ENCODE assay signal across 8 cellular contexts in the genomic region with DNA sequence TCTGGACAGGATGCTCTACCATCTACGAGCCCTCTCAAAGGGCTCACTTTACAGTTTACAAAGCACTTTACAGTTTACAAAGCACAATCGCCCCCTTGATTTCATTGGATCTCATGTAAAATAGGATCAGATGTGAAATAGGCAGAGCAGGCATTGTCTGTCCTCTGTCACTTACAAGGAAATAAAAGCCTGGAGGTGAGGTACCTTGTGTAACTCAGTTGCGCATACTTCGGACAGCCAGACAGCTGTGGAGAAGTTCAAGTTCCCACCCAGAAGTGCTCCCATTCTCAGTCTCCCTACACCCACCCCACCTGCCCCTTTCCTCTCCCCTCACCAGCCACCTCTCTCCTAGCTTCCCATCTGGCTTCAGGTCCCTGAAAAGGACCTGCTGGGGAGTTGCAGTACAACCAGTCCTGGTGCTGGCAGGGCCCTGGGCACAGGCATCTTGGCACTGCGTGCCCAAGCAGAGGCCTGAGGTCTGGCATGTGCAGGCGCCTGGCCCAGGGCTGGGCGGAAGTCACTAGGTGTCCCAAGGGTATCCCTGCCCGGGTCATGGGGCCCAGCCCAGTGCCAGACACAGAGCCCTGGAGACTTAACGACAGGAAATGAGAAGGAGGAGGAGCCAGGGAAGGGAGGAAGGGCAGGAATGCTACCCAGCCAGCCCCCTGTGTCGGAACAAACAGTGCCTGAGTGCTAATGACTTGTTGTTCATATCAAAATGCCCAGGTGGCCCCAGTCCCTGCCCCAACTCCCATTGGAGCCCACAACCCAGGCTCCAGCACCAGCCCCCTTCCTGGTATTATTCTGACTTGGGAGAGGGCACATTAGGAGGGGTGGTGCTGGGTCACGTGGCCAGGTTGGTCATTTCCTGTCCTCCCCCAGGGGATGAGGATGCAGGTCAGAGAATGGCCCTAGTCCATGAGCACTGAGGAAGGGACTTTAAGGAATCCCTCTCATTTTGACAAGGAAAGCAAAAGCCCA. TPM values are rescaled to one million over a fixed set of nuclear protein-coding genes. Genes with fewer than 3 reads are reported as not detected.
DNase-seq lines count a peak whose midpoint lies in the region; ATAC-seq and TF ChIP-seq lines count a peak whose summit lies in the region.

No MANE protein-coding gene starts in this region.

- H3K4me3 Mint-ChIP-seq in activated naive CD4-positive, alpha-beta T cell treated with anti-CD3 and anti-CD28 coated beads, Interleukin-2, amount 10 ng/mL, durations not matched to agents 7 days and 5 days: no peak overlapping the region

- H3K27me3 ChIP-seq in uterus: no peaks in the 10 kb centered on the region

- peak in 1 of 4 experiments; percentile 12 for TF ChIP-seq CTCF in uterus (IDR thresholded peaks at IDR 0.05)

- H3K27ac ChIP-seq in cingulate gyrus (ENCODE audit: low read depth, low read length) (peak overlapping the region; percentile 98), uterus (peak overlapping the region; percentile 41 to 56)

- peaks cover 59% of the 10 kb centered on the region for H3K27me3 Mint-ChIP-seq in activated naive CD4-positive, alpha-beta T cell treated with anti-CD3 and anti-CD28 coated beads, Interleukin-2, amount 10 ng/mL, durations not matched to agents 7 days and 5 days

- H3K4me1 Mint-ChIP-seq in activated naive CD4-positive, alpha-beta T cell treated with anti-CD3 and anti-CD28 coated beads, Interleukin-2, amount 10 ng/mL, durations not matched to agents 7 days and 5 days: peaks cover 16% of the 10 kb centered on the region

- no peak overlapping the region for H3K4me3 ChIP-seq in uterus

- DNase-seq in DMS53 (lab: John Stamatoyannopoulos, UW): peak; percentile 56
- no peak for DNase-seq in DMS53 treated with DMSO at 0.1 percent for 48 hours (lab: John Stamatoyannopoulos, UW; ENCODE audit: unreplicated experiment)
- peak; percentile 52 to 68 for DNase-seq in lung microvascular endothelial cell (ENCODE audit: low read depth in 2 of 2)
- DNase-seq in uterus: peak in 1 of 2 donors; percentile 73
- no peak for DNase-seq in activated naive CD4-positive, alpha-beta T cell treated with anti-CD3 and anti-CD28 coated beads, Interleukin-2, amount 10 ng/mL, durations not matched to agents 7 days and 5 days

- H3K9me3 Mint-ChIP-seq in activated naive CD4-positive, alpha-beta T cell treated with anti-CD3 and anti-CD28 coated beads, Interleukin-2, amount 10 ng/mL, durations not matched to agents 7 days and 5 days: no peaks in the 10 kb centered on the region

- no peak for TF ChIP-seq POLR2A in uterus (IDR thresholded peaks at IDR 0.05)

- no peaks in the 10 kb centered on the region for H3K36me3 Mint-ChIP-seq in activated naive CD4-positive, alpha-beta T cell treated with anti-CD3 and anti-CD28 coated beads, Interleukin-2, amount 10 ng/mL, durations not matched to agents 7 days and 5 days

- CTCF ChIA-PET in activated naive CD4-positive, alpha-beta T cell treated with anti-CD3 and anti-CD28 coated beads, Interleukin-2, amount 10 ng/mL, durations not matched to agents 7 days and 5 days (lab: Charles Lee): interaction anchor here (0.7 to 11.1 kb wide), 5 partner anchors 9 to 85 kb away, joined by 3 to 207 read pairs (median 22); no protein-coding TSS in a partner anchor

- H3K4me1 ChIP-seq in uterus: peaks cover 0 to 3% of the 10 kb centered on the region in 2 donors

- no peak for ATAC-seq in GM21423 (IDR thresholded peaks at IDR 0.05; ENCODE audit: unreplicated experiment)
- ATAC-seq in HG03378 (IDR thresholded peaks at IDR 0.05; ENCODE audit: unreplicated experiment): no peak

- H3K9me3 ChIP-seq in uterus: no peaks in the 10 kb centered on the region

- no peaks in the 10 kb centered on the region for H3K36me3 ChIP-seq in uterus

- H3K27ac Mint-ChIP-seq in activated naive CD4-positive, alpha-beta T cell treated with anti-CD3 and anti-CD28 coated beads, Interleukin-2, amount 10 ng/mL, durations not matched to agents 7 days and 5 days: no peak overlapping the region

- intact Hi-C loops in uterus (cut with DNase I; ENCODE audit: low total_unique reads): no loop called here

RNA-seq across cellular contexts. Expression of a gene that starts 5.4 kb away (rescaled TPM):
- total RNA-seq in lung microvascular endothelial cell: 7.1 and 11.8 TPM in 2 replicates
- total RNA-seq in uterus: 100 to 1,000 TPM in 1 of 4 donors, 10 to 100 TPM in 3; 13.5 to 105 (median 48.7) TPM

RNA-seq across cellular contexts. Expression of a gene that starts 19.7 kb away (rescaled TPM):
- 10.1 and 12.6 TPM in 2 replicates for total RNA-seq in lung microvascular endothelial cell
- total RNA-seq in uterus: 10 to 100 TPM in 3 of 4 donors, 1 to 10 TPM in 1; 1.3 to 50.5 (median 15.4) TPM

RNA-seq across cellular contexts. Expression of a gene that starts 28.0 kb away (rescaled TPM):
- total RNA-seq in lung microvascular endothelial cell (under 0.01 TPM in 1 of 2 replicates, not detected in the other), uterus (under 1 TPM in 2 of 4 donors, not detected in 2; 0.28 to 0.64 TPM)

RNA-seq across cellular contexts. Expression of a gene that starts 47.5 kb away (rescaled TPM):
- total RNA-seq in lung microvascular endothelial cell: 5.8 and 5.9 TPM in 2 replicates
- total RNA-seq in uterus: 10 to 100 TPM; 16.8 to 33.6 (median 22.2) TPM

Comparison
In these comparisons a context has a peak if more than half of its experiments do, and no peak if none do; other contexts are left out.
1. DNase-seq: peak in DMS53 (single experiment) and lung microvascular endothelial cell (2 of 2); none in DMS53 treated with DMSO at 0.1 percent for 48 hours (single experiment) and activated naive CD4-positive, alpha-beta T cell treated with anti-CD3 and anti-CD28 coated beads, Interleukin-2, amount 10 ng/mL, durations not matched to agents 7 days and 5 days (single experiment).